ENCODE assay signal across 8 cellular contexts in genomic region chr12:69497308-69498026, GRCh38. TPM values are rescaled to one million over a fixed set of nuclear protein-coding genes. Genes with fewer than 3 reads are reported as not detected.
A peak's percentile ranks its signal among the peaks of the same experiment; 100 is the strongest.
DNase-seq lines count a peak whose midpoint lies in the region; ATAC-seq, FAIRE-seq and TF ChIP-seq lines count a peak whose summit lies in the region.

No MANE protein-coding gene starts in this region.

- no peaks in the 10 kb centered on the region for H3K27me3 Mint-ChIP-seq in activated T-helper 17 cell treated with anti-CD3 and anti-CD28 coated beads, Interleukin-2, amount 50 U/mL, for 72 hours

- ATAC-seq in activated naive CD4-positive, alpha-beta T cell treated with anti-CD3 and anti-CD28 coated beads, Interleukin-2, amount 50 U/mL, for 72 hours: peak; percentile 36 to 55
- ATAC-seq in HG03064 (IDR thresholded peaks at IDR 0.05; ENCODE audit: low read depth, unreplicated experiment) (peak; percentile 87), pancreas (peak in 3 of 4 donors; percentile 37 to 87 (median 71))
- peak; percentile 48 for ATAC-seq in activated T-helper 17 cell treated with anti-CD3 and anti-CD28 coated beads, Interleukin-2, amount 50 U/mL, for 72 hours (replicated peaks)

- DNase-seq in activated naive CD4-positive, alpha-beta T cell treated with anti-CD3 and anti-CD28 coated beads, Interleukin-2, amount 50 U/mL, for 72 hours (ENCODE audit: low spot score in 2 of 2): no peak
- no peak for DNase-seq in activated naive CD4-positive, alpha-beta T cell treated with Interleukin-2 at 50 U/mL for 16 hours
- no peak for DNase-seq in pancreas
- DNase-seq in colonic mucosa: no peak
- no peak for DNase-seq in A172 (ENCODE audit: low spot score)
- DNase-seq in HuH-7.5 (ENCODE audit: low spot score): no peak

- H3K4me1 Mint-ChIP-seq in activated T-helper 17 cell treated with anti-CD3 and anti-CD28 coated beads, Interleukin-2, amount 50 U/mL, for 72 hours: peaks cover 25% of the 10 kb centered on the region

- H3K36me3 ChIP-seq in pancreas (no peaks in the 10 kb centered on the region), colonic mucosa (no peaks in the 10 kb centered on the region)

- no peaks in the 10 kb centered on the region for H3K9me3 Mint-ChIP-seq in activated naive CD4-positive, alpha-beta T cell treated with anti-CD3 and anti-CD28 coated beads, Interleukin-2, amount 50 U/mL, for 72 hours
- no peaks in the 10 kb centered on the region for H3K9me3 Mint-ChIP-seq in activated T-helper 17 cell treated with anti-CD3 and anti-CD28 coated beads, Interleukin-2, amount 50 U/mL, for 72 hours

- no peaks in the 10 kb centered on the region for H3K27me3 ChIP-seq in pancreas
- no peaks in the 10 kb centered on the region for H3K27me3 ChIP-seq in colonic mucosa

- H3K4me3 ChIP-seq in pancreas (no peak overlapping the region), colonic mucosa (no peak overlapping the region)

- H3K4me1 ChIP-seq in pancreas (peaks cover 0 to 8% (median 0%) of the 10 kb centered on the region in 3 donors), colonic mucosa (no peaks in the 10 kb centered on the region)

- peak overlapping the region in 1 of 2 donors; percentile 27 for H3K27ac Mint-ChIP-seq in activated naive CD4-positive, alpha-beta T cell treated with anti-CD3 and anti-CD28 coated beads, Interleukin-2, amount 50 U/mL, for 72 hours
- H3K27ac Mint-ChIP-seq in activated T-helper 17 cell treated with anti-CD3 and anti-CD28 coated beads, Interleukin-2, amount 50 U/mL, for 72 hours: no peak overlapping the region

- H3K27ac ChIP-seq in pancreas: no peak overlapping the region
- H3K27ac ChIP-seq in colonic mucosa: no peak overlapping the region

- WGBS in pancreas, 2 donors: 68 to 71% methylated on average over 4 of the region's 4 CpGs

- H3K9ac ChIP-seq in colonic mucosa (ENCODE audit: low read depth in 2 of 2, low read length in 2 of 2): no peak overlapping the region

- FAIRE-seq in pancreas (lab: Jason Lieb, UNC): peak; percentile 34

- H3K9me3 ChIP-seq in pancreas (no peaks in the 10 kb centered on the region), colonic mucosa (no peaks in the 10 kb centered on the region)

- peaks cover 0 to 8% of the 10 kb centered on the region in 2 donors for H3K36me3 Mint-ChIP-seq in activated naive CD4-positive, alpha-beta T cell treated with anti-CD3 and anti-CD28 coated beads, Interleukin-2, amount 50 U/mL, for 72 hours
- no peaks in the 10 kb centered on the region for H3K36me3 Mint-ChIP-seq in activated T-helper 17 cell treated with anti-CD3 and anti-CD28 coated beads, Interleukin-2, amount 50 U/mL, for 72 hours (ENCODE audit: low read depth)

- H3K4me3 Mint-ChIP-seq in activated T-helper 17 cell treated with anti-CD3 and anti-CD28 coated beads, Interleukin-2, amount 50 U/mL, for 72 hours: no peak overlapping the region

- intact Hi-C loops in pancreas (cut with DNase I) (no loop called here), colonic mucosa (cut with DNase I) (no loop called here)

- TF ChIP-seq CTCF in pancreas (IDR thresholded peaks at IDR 0.05) (no peak), colonic mucosa (IDR thresholded peaks at IDR 0.05) (no peak)

RNA-seq across cellular contexts. Expression of gene FRS2, which starts 27.3 kb away (rescaled TPM):
- total RNA-seq in activated naive CD4-positive, alpha-beta T cell treated with anti-CD3 and anti-CD28 coated beads, Interleukin-2, amount 50 U/mL, for 72 hours: 10 to 100 TPM; 13.1 to 15.5 TPM
- 10 to 100 TPM; 11.0 to 12.8 TPM for total RNA-seq in activated T-helper 17 cell treated with anti-CD3 and anti-CD28 coated beads, Interleukin-2, amount 50 U/mL, for 72 hours
- total RNA-seq in pancreas (10 to 100 TPM in 5 of 6 donors, 1 to 10 TPM in 1; 7.9 to 23.2 (median 13.1) TPM), colonic mucosa (10 to 100 TPM; 22.4 to 28.4 TPM)
- polyA plus RNA-seq in pancreas: 1 to 10 TPM; 2.5 to 5.3 TPM
- total RNA-seq in A172 (2014; rRNA removed; shearing (Covaris generic)): 42.4 and 43.6 TPM in 2 replicates
